In the genomic region with DNA sequence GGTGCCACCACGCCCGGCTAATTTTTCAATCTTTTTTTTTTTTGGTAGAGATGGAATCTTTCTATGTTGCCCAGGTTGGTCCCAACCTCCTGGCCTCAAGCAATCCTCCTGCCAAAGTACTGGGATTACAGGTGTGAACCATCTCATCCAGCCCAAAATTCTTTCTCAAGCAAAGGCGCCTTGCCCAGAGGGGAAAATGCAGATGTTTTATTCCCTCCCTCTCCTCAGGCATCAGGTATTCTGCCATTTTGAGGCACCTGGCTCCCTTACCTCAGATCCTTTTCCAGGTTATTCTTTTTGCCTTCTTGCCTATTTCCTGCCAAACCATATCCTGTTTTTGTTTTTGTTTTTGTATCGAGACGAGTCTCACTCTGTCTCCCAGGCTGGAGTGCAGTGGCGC, we compare ENCODE assay signal across 1 cellular context.
TF ChIP-seq lines count a peak whose summit lies in the region.

No MANE protein-coding gene starts in this region.

TF ChIP-seq in endothelial cell of umbilical vein, 7 proteins besides CTCF, POLR2A, EP300 and RAD21:
- no peak for TF ChIP-seq MYC (IDR thresholded peaks at IDR 0.05; ENCODE audit: low read depth, low read length)
- TF ChIP-seq FOS (IDR thresholded peaks at IDR 0.05; ENCODE audit: borderline replicate concordance, insufficient read depth, low read length), result no peak
- TF ChIP-seq JUN (IDR thresholded peaks at IDR 0.05; ENCODE audit: borderline replicate concordance, insufficient read depth, insufficient read length, low read depth), result no peak
- TF ChIP-seq POLR2AphosphoS5 (IDR thresholded peaks at IDR 0.05; ENCODE audit: insufficient read depth, low read depth, low read length), result no peak
- TF ChIP-seq, protein P1, sequence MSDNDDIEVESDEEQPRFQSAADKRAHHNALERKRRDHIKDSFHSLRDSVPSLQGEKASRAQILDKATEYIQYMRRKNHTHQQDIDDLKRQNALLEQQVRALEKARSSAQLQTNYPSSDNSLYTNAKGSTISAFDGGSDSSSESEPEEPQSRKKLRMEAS (IDR thresholded peaks at IDR 0.05; ENCODE audit: insufficient read depth, insufficient read length), result no peak
- TF ChIP-seq EZH2 (IDR thresholded peaks at IDR 0.05; ENCODE audit: borderline replicate concordance, low read depth, low read length, severe bottlenecking), result no peak
- no peak for TF ChIP-seq GATA2 (IDR thresholded peaks at IDR 0.05; ENCODE audit: insufficient read depth, insufficient read length, low read depth, low read length)
